13 cellular contexts compared by ENCODE assay signal in genomic region chr6:148578837-148579236, GRCh38.
"Had no signal": no experiment of that assay in that cellular context is flagged by ENCODE, and none has a peak within 500 bp of the region (broad histone marks: within the 10 kb centered on the region; RNA-seq: fewer than 3 reads in every experiment).

No MANE protein-coding gene starts in this region.

- H3K9me3 ChIP-seq: adrenal gland, body of pancreas, esophagus muscularis mucosa, ovary, psoas muscle, thoracic aorta, uterus had no signal

- DNase-seq: activated CD8-positive, alpha-beta memory T cell treated with anti-CD3 and anti-CD28 coated beads for 24 hours had no signal

- H3K4me3 ChIP-seq: adrenal gland, body of pancreas, esophagus muscularis mucosa, heart left ventricle, ovary, psoas muscle, spleen, thoracic aorta, uterus had no signal

- H3K36me3 ChIP-seq: adrenal gland, esophagus muscularis mucosa, heart left ventricle, ovary, spleen, thoracic aorta, uterus had no signal

- H3K27me3 ChIP-seq: adrenal gland, body of pancreas, esophagus muscularis mucosa, ovary, spleen, uterus had no signal

- H3K27ac ChIP-seq: adrenal gland, body of pancreas, foreskin keratinocyte, heart left ventricle, ovary, psoas muscle, spleen, thoracic aorta, uterus had no signal

- FAIRE-seq: colon, kidney had no signal

- H3K4me1 ChIP-seq: adrenal gland, body of pancreas, foreskin keratinocyte, psoas muscle, uterus had no signal
